1 cellular context compared by ENCODE assay signal in genomic region chr5:134465856-134466240, GRCh38.
TF ChIP-seq lines count a peak whose summit lies in the region.

No MANE protein-coding gene starts in this region.

TF ChIP-seq in GM12878, 131 proteins besides CTCF, POLR2A, EP300 and RAD21 (continued from another document):
- TF ChIP-seq, protein P1, sequence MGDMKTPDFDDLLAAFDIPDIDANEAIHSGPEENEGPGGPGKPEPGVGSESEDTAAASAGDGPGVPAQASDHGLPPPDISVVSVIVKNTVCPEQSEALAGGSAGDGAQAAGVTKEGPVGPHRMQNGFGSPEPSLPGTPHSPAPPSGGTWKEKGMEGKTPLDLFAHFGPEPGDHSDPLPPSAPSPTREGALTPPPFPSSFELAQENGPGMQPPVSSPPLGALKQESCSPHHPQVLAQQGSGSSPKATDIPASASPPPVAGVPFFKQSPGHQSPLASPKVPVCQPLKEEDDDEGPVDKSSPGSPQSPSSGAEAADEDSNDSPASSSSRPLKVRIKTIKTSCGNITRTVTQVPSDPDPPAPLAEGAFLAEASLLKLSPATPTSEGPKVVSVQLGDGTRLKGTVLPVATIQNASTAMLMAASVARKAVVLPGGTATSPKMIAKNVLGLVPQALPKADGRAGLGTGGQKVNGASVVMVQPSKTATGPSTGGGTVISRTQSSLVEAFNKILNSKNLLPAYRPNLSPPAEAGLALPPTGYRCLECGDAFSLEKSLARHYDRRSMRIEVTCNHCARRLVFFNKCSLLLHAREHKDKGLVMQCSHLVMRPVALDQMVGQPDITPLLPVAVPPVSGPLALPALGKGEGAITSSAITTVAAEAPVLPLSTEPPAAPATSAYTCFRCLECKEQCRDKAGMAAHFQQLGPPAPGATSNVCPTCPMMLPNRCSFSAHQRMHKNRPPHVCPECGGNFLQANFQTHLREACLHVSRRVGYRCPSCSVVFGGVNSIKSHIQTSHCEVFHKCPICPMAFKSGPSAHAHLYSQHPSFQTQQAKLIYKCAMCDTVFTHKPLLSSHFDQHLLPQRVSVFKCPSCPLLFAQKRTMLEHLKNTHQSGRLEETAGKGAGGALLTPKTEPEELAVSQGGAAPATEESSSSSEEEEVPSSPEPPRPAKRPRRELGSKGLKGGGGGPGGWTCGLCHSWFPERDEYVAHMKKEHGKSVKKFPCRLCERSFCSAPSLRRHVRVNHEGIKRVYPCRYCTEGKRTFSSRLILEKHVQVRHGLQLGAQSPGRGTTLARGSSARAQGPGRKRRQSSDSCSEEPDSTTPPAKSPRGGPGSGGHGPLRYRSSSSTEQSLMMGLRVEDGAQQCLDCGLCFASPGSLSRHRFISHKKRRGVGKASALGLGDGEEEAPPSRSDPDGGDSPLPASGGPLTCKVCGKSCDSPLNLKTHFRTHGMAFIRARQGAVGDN (IDR thresholded peaks at IDR 0.05), result no peak
- TF ChIP-seq NR2F1 (conservative IDR thresholded peaks at IDR 0.05) (no peak; the same call in 1 of the 2 replicates), ASH2L (IDR thresholded peaks at IDR 0.05; ENCODE audit: borderline replicate concordance, low read depth) (no peak), WRNIP1 (IDR thresholded peaks at IDR 0.05; ENCODE audit: borderline replicate concordance, low read depth, low read length) (no peak), ZBTB40 (IDR thresholded peaks at IDR 0.05; ENCODE audit: borderline replicate concordance) (no peak), ZNF622 (IDR thresholded peaks at IDR 0.05) (no peak), CREM (IDR thresholded peaks at IDR 0.05; ENCODE audit: low read depth) (no peak), HSF1 (IDR thresholded peaks at IDR 0.05; ENCODE audit: low read depth, low read length) (no peak), TARDBP (IDR thresholded peaks at IDR 0.05; ENCODE audit: borderline replicate concordance) (no peak), CHD1 (IDR thresholded peaks at IDR 0.05; ENCODE audit: low read depth, low read length) (no peak), EED (IDR thresholded peaks at IDR 0.05; ENCODE audit: low read depth) (0 out of 2 replicates have a peak, but pooled peaks have one; percentile 35), RUNX3 (IDR thresholded peaks at IDR 0.05; ENCODE audit: low read length) (peak; percentile 24; the same call in 1 of the 2 replicates), CBX5 (IDR thresholded peaks at IDR 0.05; ENCODE audit: low read depth) (no peak), TCF7 (IDR thresholded peaks at IDR 0.05; ENCODE audit: borderline replicate concordance) (no peak), ZSCAN29 (IDR thresholded peaks at IDR 0.05) (no peak), POLR2AphosphoS5 (IDR thresholded peaks at IDR 0.05; ENCODE audit: low read length) (peak; percentile 68; the same call in 1 of the 2 replicates), SUZ12 (IDR thresholded peaks at IDR 0.05; ENCODE audit: unreplicated experiment) (no peak), SUPT20H (IDR thresholded peaks at IDR 0.05; ENCODE audit: borderline replicate concordance, control insufficient read depth, low read depth, low read length) (no peak), RELA (IDR thresholded peaks at IDR 0.05; ENCODE audit: borderline replicate concordance, partially characterized antibody) (peak; percentile 60), PAX5 (IDR thresholded peaks at IDR 0.05; ENCODE audit: borderline replicate concordance, low read depth, low read length) (no peak), CUX1 (IDR thresholded peaks at IDR 0.05; ENCODE audit: insufficient replicate concordance, low read depth, low read length) (no peak), ZNF24 (IDR thresholded peaks at IDR 0.05) (no peak), GABPA (IDR thresholded peaks at IDR 0.05; ENCODE audit: low read depth) (no peak), RB1 (IDR thresholded peaks at IDR 0.05; ENCODE audit: borderline replicate concordance) (no peak; the same call in 1 of the 2 replicates), ZZZ3 (IDR thresholded peaks at IDR 0.05; ENCODE audit: control insufficient read depth, insufficient read length, low read depth) (no peak), SREBF1 (IDR thresholded peaks at IDR 0.05; ENCODE audit: low read length) (no peak), ZNF274 (IDR thresholded peaks at IDR 0.05; ENCODE audit: insufficient read depth, insufficient read length) (no peak), RFX5 (IDR thresholded peaks at IDR 0.05; ENCODE audit: low read depth, low read length) (no peak), RCOR1 (conservative IDR thresholded peaks at IDR 0.05; ENCODE audit: low read depth, low read length) (no peak), NRF1 (conservative IDR thresholded peaks at IDR 0.05; ENCODE audit: low read depth, low read length) (no peak), IKZF2 (IDR thresholded peaks at IDR 0.05) (peak; percentile 58 to 61; a peak in 3 of 4 replicates), SMAD5 (IDR thresholded peaks at IDR 0.05; ENCODE audit: low read depth) (0 out of 2 replicates have a peak, but pooled peaks have one; percentile 34), TBL1XR1 (IDR thresholded peaks at IDR 0.05; ENCODE audit: low read depth, low read length) (no peak), IKZF1 (conservative IDR thresholded peaks at IDR 0.05) (peak; percentile 70), BACH1 (IDR thresholded peaks at IDR 0.05; ENCODE audit: borderline replicate concordance) (peak; percentile 79; the same call in 1 of the 2 replicates)
- TF ChIP-seq, protein P2, sequence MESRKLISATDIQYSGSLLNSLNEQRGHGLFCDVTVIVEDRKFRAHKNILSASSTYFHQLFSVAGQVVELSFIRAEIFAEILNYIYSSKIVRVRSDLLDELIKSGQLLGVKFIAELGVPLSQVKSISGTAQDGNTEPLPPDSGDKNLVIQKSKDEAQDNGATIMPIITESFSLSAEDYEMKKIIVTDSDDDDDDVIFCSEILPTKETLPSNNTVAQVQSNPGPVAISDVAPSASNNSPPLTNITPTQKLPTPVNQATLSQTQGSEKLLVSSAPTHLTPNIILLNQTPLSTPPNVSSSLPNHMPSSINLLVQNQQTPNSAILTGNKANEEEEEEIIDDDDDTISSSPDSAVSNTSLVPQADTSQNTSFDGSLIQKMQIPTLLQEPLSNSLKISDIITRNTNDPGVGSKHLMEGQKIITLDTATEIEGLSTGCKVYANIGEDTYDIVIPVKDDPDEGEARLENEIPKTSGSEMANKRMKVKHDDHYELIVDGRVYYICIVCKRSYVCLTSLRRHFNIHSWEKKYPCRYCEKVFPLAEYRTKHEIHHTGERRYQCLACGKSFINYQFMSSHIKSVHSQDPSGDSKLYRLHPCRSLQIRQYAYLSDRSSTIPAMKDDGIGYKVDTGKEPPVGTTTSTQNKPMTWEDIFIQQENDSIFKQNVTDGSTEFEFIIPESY (IDR thresholded peaks at IDR 0.05), result no peak
- TF ChIP-seq, protein P3, sequence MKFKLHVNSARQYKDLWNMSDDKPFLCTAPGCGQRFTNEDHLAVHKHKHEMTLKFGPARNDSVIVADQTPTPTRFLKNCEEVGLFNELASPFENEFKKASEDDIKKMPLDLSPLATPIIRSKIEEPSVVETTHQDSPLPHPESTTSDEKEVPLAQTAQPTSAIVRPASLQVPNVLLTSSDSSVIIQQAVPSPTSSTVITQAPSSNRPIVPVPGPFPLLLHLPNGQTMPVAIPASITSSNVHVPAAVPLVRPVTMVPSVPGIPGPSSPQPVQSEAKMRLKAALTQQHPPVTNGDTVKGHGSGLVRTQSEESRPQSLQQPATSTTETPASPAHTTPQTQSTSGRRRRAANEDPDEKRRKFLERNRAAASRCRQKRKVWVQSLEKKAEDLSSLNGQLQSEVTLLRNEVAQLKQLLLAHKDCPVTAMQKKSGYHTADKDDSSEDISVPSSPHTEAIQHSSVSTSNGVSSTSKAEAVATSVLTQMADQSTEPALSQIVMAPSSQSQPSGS (IDR thresholded peaks at IDR 0.05; ENCODE audit: low read length), result no peak
- TF ChIP-seq, protein P4, sequence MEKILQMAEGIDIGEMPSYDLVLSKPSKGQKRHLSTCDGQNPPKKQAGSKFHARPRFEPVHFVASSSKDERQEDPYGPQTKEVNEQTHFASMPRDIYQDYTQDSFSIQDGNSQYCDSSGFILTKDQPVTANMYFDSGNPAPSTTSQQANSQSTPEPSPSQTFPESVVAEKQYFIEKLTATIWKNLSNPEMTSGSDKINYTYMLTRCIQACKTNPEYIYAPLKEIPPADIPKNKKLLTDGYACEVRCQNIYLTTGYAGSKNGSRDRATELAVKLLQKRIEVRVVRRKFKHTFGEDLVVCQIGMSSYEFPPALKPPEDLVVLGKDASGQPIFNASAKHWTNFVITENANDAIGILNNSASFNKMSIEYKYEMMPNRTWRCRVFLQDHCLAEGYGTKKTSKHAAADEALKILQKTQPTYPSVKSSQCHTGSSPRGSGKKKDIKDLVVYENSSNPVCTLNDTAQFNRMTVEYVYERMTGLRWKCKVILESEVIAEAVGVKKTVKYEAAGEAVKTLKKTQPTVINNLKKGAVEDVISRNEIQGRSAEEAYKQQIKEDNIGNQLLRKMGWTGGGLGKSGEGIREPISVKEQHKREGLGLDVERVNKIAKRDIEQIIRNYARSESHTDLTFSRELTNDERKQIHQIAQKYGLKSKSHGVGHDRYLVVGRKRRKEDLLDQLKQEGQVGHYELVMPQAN (conservative IDR thresholded peaks at IDR 0.05), result no peak
